In genomic region chr2:219570924-219571310, GRCh38 we compare ENCODE assay signal across 1 cellular context.
TF ChIP-seq lines count a peak whose summit lies in the region.

No MANE protein-coding gene starts in this region.

TF ChIP-seq in neural cell, 6 proteins besides CTCF, POLR2A, EP300 and RAD21 (continued from another document):
- TF ChIP-seq REST (IDR thresholded peaks at IDR 0.05; ENCODE audit: borderline replicate concordance) (no peak), MXI1 (conservative IDR thresholded peaks at IDR 0.05; ENCODE audit: poor library complexity, severe bottlenecking) (no peak)
